In the genomic region with DNA sequence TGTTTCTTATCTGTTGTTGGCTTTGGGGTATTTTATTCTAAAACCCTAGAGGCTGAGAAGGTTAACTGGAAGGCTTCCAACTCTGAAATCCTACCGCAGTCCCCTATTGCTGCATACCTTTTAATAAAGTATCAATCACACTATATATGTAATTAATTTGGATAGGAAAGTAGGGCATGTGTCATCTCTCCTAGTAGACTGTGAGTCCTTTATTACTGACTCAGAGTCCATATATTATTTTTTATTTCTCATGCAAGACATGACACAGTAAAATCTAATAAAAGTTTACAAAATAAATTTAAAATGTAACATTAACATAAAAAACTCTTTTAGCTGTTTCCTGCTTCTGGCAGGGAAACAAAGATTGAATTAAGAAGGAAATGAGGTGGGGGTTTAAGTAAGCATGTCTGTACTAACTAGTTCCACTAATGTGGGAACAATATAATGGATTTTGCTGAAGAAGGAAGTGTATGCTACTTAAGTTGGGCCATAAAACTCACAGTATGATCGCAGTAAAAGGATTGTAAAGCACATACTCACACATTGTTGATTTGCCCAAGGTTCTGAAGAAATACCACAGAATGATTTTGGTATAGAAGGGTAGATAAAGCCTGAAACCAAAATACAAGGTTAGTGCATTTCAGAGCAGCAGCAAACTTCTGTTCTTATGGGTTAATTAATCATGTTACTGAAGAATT, we compare ENCODE assay signal across 20 cellular contexts.
DNase-seq lines count a peak whose midpoint lies in the region; FAIRE-seq and TF ChIP-seq lines count a peak whose summit lies in the region.
"Had no signal": no experiment of that assay in that cellular context is flagged by ENCODE, and none has a peak within 500 bp of the region (broad histone marks: within the 10 kb centered on the region; RNA-seq: fewer than 3 reads in every experiment).

No MANE protein-coding gene starts in this region.

- no peak for TF ChIP-seq CTCF in astrocyte (IDR thresholded peaks at IDR 0.05; ENCODE audit: insufficient read depth, low read depth, low read length)
- no peak for TF ChIP-seq CTCF in esophagus squamous epithelium (IDR thresholded peaks at IDR 0.05)
- no peak for TF ChIP-seq CTCF in transverse colon (IDR thresholded peaks at IDR 0.05)

- H3K27me3 Mint-ChIP-seq in astrocyte (ENCODE audit: low read depth, unreplicated experiment) = no peaks in the 10 kb centered on the region
- H3K27me3 Mint-ChIP-seq: CD4-positive, alpha-beta T cell had no signal

- H3K9ac ChIP-seq in astrocyte (ENCODE audit: low read length) = no peak overlapping the region
- H3K9ac ChIP-seq: BLaER1 had no signal

- in situ Hi-C loops in transverse colon (cut with MboI; ENCODE audit: low pct_ligation_motif_present in 1 of 4, low pct_unique_long_range_greater_than_20kb in 1 of 4, low sequenced_read_pairs in 3 of 4) = loop anchor here in 1 of 4 donors (25.0 kb wide), 1 partner anchor 105 kb away; no protein-coding TSS in a partner anchor

- DNase-seq in LoVo (ENCODE audit: low spot score) (peak; percentile 14), astrocyte (ENCODE audit: low read depth) (peak; percentile 32), esophagus squamous epithelium (lab: John Stamatoyannopoulos, UW) (no peak), transverse colon (no peak), NCI-H1105 treated with DMSO at 0.1 percent for 48 hours (lab: John Stamatoyannopoulos, UW) (no peak), middle frontal gyrus (ENCODE audit: extremely low spot score, low spot score) (no peak), NCI-H1092 (lab: John Stamatoyannopoulos, UW) (no peak)
- DNase-seq: ACHN; CD4-positive, alpha-beta T cell; COR-L47; DMS 273 treated with DMSO at 0.1 percent for 48 hours; GOT3; KG1; NCI-H1105; NCI-H2081; NCI-H2171; NCI-H524 treated with DMSO at 0.1 percent for 48 hours; Right ventricle myocardium superior had no signal

- peaks cover 2% of the 10 kb centered on the region for H3K4me1 Mint-ChIP-seq in astrocyte (ENCODE audit: low read depth, unreplicated experiment)

- WGBS in esophagus squamous epithelium, 2 donors = 58 to 66% methylated on average over 2 of the region's 2 CpGs
- WGBS in transverse colon (ENCODE audit: low coverage in 1 of 2), 2 donors = 46 to 80% methylated on average over 2 of the region's 2 CpGs

- no peaks in the 10 kb centered on the region for H3K79me2 ChIP-seq in astrocyte (ENCODE audit: insufficient read depth, low read length)

- H3K9me3 Mint-ChIP-seq in astrocyte (ENCODE audit: unreplicated experiment) = no peaks in the 10 kb centered on the region

- H3K27me3 ChIP-seq in astrocyte (ENCODE audit: insufficient read depth, low read length) (no peaks in the 10 kb centered on the region), esophagus squamous epithelium (no peaks in the 10 kb centered on the region), transverse colon (no peaks in the 10 kb centered on the region)
- H3K27me3 ChIP-seq: BLaER1 had no signal

- no peak overlapping the region for H3K27ac ChIP-seq in astrocyte (ENCODE audit: low read depth, low read length)
- H3K27ac ChIP-seq in esophagus squamous epithelium = peak overlapping the region in 3 of 4 donors; percentile 22 to 64 (median 51)
- peak overlapping the region in 3 of 4 donors; percentile 7 to 15 (median 8) for H3K27ac ChIP-seq in transverse colon
- H3K27ac ChIP-seq: BLaER1 had no signal

- no peaks in the 10 kb centered on the region for H3K9me3 ChIP-seq in astrocyte (ENCODE audit: insufficient read depth, low read depth, low read length)
- no peaks in the 10 kb centered on the region for H3K9me3 ChIP-seq in esophagus squamous epithelium
- H3K9me3 ChIP-seq in transverse colon = no peaks in the 10 kb centered on the region
- H3K9me3 ChIP-seq: BLaER1 had no signal

- no peak for TF ChIP-seq EP300 in transverse colon (IDR thresholded peaks at IDR 0.05; ENCODE audit: low read depth)

- no peaks in the 10 kb centered on the region for H3K36me3 Mint-ChIP-seq in astrocyte (ENCODE audit: low read depth, unreplicated experiment)

- H2AFZ ChIP-seq in astrocyte (ENCODE audit: low read depth, low read length) = no peak overlapping the region

- H3K4me2 ChIP-seq in astrocyte (ENCODE audit: low read length) = no peak overlapping the region
- H3K4me2 ChIP-seq: BLaER1 had no signal

- no peak overlapping the region for H3K4me3 ChIP-seq in astrocyte (ENCODE audit: insufficient read depth, low read depth, low read length)
- no peak overlapping the region for H3K4me3 ChIP-seq in esophagus squamous epithelium
- H3K4me3 ChIP-seq in transverse colon = no peak overlapping the region
- H3K4me3 ChIP-seq: BLaER1, GM12878 had no signal

- H3K36me3 ChIP-seq in astrocyte (ENCODE audit: insufficient read depth, low read length) (no peaks in the 10 kb centered on the region), esophagus squamous epithelium (no peaks in the 10 kb centered on the region), transverse colon (no peaks in the 10 kb centered on the region)
- H3K36me3 ChIP-seq: BLaER1 had no signal

- no peak overlapping the region for H3K4me3 Mint-ChIP-seq in astrocyte (ENCODE audit: unreplicated experiment)
- H3K4me3 Mint-ChIP-seq: CD4-positive, alpha-beta T cell had no signal

- no peak for TF ChIP-seq POLR2A in esophagus squamous epithelium (IDR thresholded peaks at IDR 0.05)
- TF ChIP-seq POLR2A in transverse colon (IDR thresholded peaks at IDR 0.05) = no peak

- H3K4me1 ChIP-seq in astrocyte (ENCODE audit: insufficient read depth, low read length) = peaks cover 6% of the 10 kb centered on the region
- H3K4me1 ChIP-seq in esophagus squamous epithelium = peaks cover 0 to 37% (median 6%) of the 10 kb centered on the region in 3 donors
- peaks cover 0 to 10% (median 6%) of the 10 kb centered on the region in 4 donors for H3K4me1 ChIP-seq in transverse colon

- FAIRE-seq in astrocyte (lab: Jason Lieb, UNC) = no peak
- FAIRE-seq: GM12878 had no signal

- intact Hi-C loops in esophagus squamous epithelium (cut with DNase I) = no loop called here
- intact Hi-C loops in transverse colon (cut with DNase I; ENCODE audit: low total_unique reads) = no loop called here

- no peaks in the 10 kb centered on the region for H4K20me1 ChIP-seq in astrocyte (ENCODE audit: insufficient read depth, low read length)
- H4K20me1 ChIP-seq: BLaER1 had no signal

- no peak overlapping the region for H3K27ac Mint-ChIP-seq in astrocyte (ENCODE audit: unreplicated experiment)
- H3K27ac Mint-ChIP-seq: CD4-positive, alpha-beta T cell had no signal

Comparison
In these comparisons a context has a peak if more than half of its experiments do, and no peak if none do; other contexts are left out.
1. DNase-seq: peak in LoVo (single experiment) and astrocyte (single experiment); none in esophagus squamous epithelium (single experiment), transverse colon (single experiment), NCI-H1105 treated with DMSO at 0.1 percent for 48 hours (single experiment), middle frontal gyrus (single experiment) and NCI-H1092 (single experiment).